ENCODE assay signal across 34 cellular contexts in genomic region chr14:94370524-94370910, GRCh38. TPM values are rescaled to one million over a fixed set of nuclear protein-coding genes. Genes with fewer than 3 reads are reported as not detected.
"Had no signal": no experiment of that assay in that cellular context is flagged by ENCODE, and none has a peak within 500 bp of the region (broad histone marks: within the 10 kb centered on the region; RNA-seq: fewer than 3 reads in every experiment).

No MANE protein-coding gene starts in this region.

- H3K9me3 ChIP-seq: heart left ventricle, left lung, psoas muscle, stomach, tibial nerve had no signal

- H3K36me3 Mint-ChIP-seq: activated naive CD4-positive, alpha-beta T cell treated with anti-CD3 and anti-CD28 coated beads, Interleukin-2, amount 10 ng/mL, durations not matched to agents 7 days and 5 days; immature natural killer cell; naive B cell; stimulated activated naive B cell treated with anti-CD40 and anti-IgM and Interleukin-4, amounts not matched to agents 10 μg/mL and 1 μg/mL and 100 μg/mL, for 72 hours had no signal

- H3K36me3 ChIP-seq: brain microvascular endothelial cell, heart left ventricle, left lung, stomach, tibial nerve had no signal

- H3K27ac Mint-ChIP-seq: activated B cell treated with CpG ODN at 0.5 μM for 24 hours; activated naive CD4-positive, alpha-beta T cell treated with anti-CD3 and anti-CD28 coated beads, Interleukin-2, amount 10 ng/mL, durations not matched to agents 7 days and 5 days; activated T-cell treated with anti-CD3 and anti-CD28 coated beads, Interleukin-2, amount 50 U/mL, for 72 hours; endodermal cell; immature natural killer cell; naive B cell; nephron progenitor cell; stimulated activated naive B cell treated with anti-CD40 and anti-IgM and Interleukin-4, amounts not matched to agents 10 μg/mL and 1 μg/mL and 100 μg/mL, for 72 hours had no signal

- H3K4me1 Mint-ChIP-seq: activated B cell treated with CpG ODN at 0.5 μM for 24 hours; activated naive CD4-positive, alpha-beta T cell treated with anti-CD3 and anti-CD28 coated beads, Interleukin-2, amount 10 ng/mL, durations not matched to agents 7 days and 5 days; immature natural killer cell; naive B cell; stimulated activated naive B cell treated with anti-CD40 and anti-IgM and Interleukin-4, amounts not matched to agents 10 μg/mL and 1 μg/mL and 100 μg/mL, for 72 hours had no signal

- H3K27me3 Mint-ChIP-seq: stimulated activated naive B cell treated with anti-CD40 and anti-IgM and Interleukin-4, amounts not matched to agents 10 μg/mL and 1 μg/mL and 100 μg/mL, for 72 hours had no signal

- ATAC-seq: activated T-cell treated with anti-CD3 and anti-CD28 coated beads, Interleukin-2, amount 50 U/mL, for 72 hours; esophagus mucosa; heart left ventricle; left lung; psoas muscle; SK-N-SH treated with all-trans-retinoic acid at 6 μM for 48 hours; stimulated activated naive B cell treated with anti-CD40 and anti-IgM and Interleukin-4, amounts not matched to agents 10 μg/mL and 1 μg/mL and 100 μg/mL, for 72 hours had no signal

- H3K79me2 ChIP-seq: parathyroid adenoma had no signal

- FAIRE-seq: astrocyte had no signal

- H3K4me3 Mint-ChIP-seq: activated B cell treated with CpG ODN at 0.5 μM for 24 hours; activated naive CD4-positive, alpha-beta T cell treated with anti-CD3 and anti-CD28 coated beads, Interleukin-2, amount 10 ng/mL, durations not matched to agents 7 days and 5 days; activated T-cell treated with anti-CD3 and anti-CD28 coated beads, Interleukin-2, amount 50 U/mL, for 72 hours; endodermal cell; immature natural killer cell; naive B cell; nephron progenitor cell; stimulated activated naive B cell treated with anti-CD40 and anti-IgM and Interleukin-4, amounts not matched to agents 10 μg/mL and 1 μg/mL and 100 μg/mL, for 72 hours had no signal

- H3K4me1 ChIP-seq: heart left ventricle, parathyroid adenoma, psoas muscle, stomach had no signal

- H3K9me3 Mint-ChIP-seq: activated B cell treated with CpG ODN at 0.5 μM for 24 hours; activated naive CD4-positive, alpha-beta T cell treated with anti-CD3 and anti-CD28 coated beads, Interleukin-2, amount 10 ng/mL, durations not matched to agents 7 days and 5 days; activated T-cell treated with anti-CD3 and anti-CD28 coated beads, Interleukin-2, amount 50 U/mL, for 72 hours; endodermal cell; immature natural killer cell; naive B cell; nephron progenitor cell; stimulated activated naive B cell treated with anti-CD40 and anti-IgM and Interleukin-4, amounts not matched to agents 10 μg/mL and 1 μg/mL and 100 μg/mL, for 72 hours had no signal

- H3K9ac ChIP-seq: parathyroid adenoma had no signal

- H2AFZ ChIP-seq: parathyroid adenoma had no signal

- DNase-seq: activated B cell treated with CpG ODN at 0.5 μM for 24 hours; activated CD4-positive, alpha-beta T cell treated with anti-CD3 and anti-CD28 coated beads for 4 hours; activated CD4-positive, alpha-beta T cell treated with anti-CD3 and anti-CD28 coated beads, Interleukin-2, amount 50 U/mL, for 4 hours; activated naive CD4-positive, alpha-beta T cell treated with anti-CD3 and anti-CD28 coated beads, Interleukin-2, amount 10 ng/mL, durations not matched to agents 7 days and 5 days; activated T-cell treated with anti-CD3 and anti-CD28 coated beads for 4 hours; activated T-cell treated with anti-CD3 and anti-CD28 coated beads, Interleukin-2, amount 50 U/mL, for 72 hours; amniotic stem cell; brain microvascular endothelial cell; caudate nucleus; foreskin fibroblast; heart left ventricle; hypothalamus; immature natural killer cell; kidney glomerular epithelial cell; naive B cell; nephron progenitor cell; occipital lobe; psoas muscle; stimulated activated CD4-positive, alpha-beta T cell treated with anti-CD3 and anti-CD28 coated beads, Interleukin-1b, Interleukin-23, amount 100 ng/mL, for 48 hours; stimulated activated naive B cell treated with anti-CD40 and anti-IgM and Interleukin-4, amounts not matched to agents 10 μg/mL and 1 μg/mL and 100 μg/mL, for 72 hours; stomach had no signal

- H3K4me2 ChIP-seq: smooth muscle cell had no signal

- H3K4me3 ChIP-seq: heart left ventricle, left lung, lung, psoas muscle, smooth muscle cell, stomach, tibial nerve had no signal

- H3K27me3 ChIP-seq: brain microvascular endothelial cell, left lung, tibial nerve had no signal

- H3K27ac ChIP-seq: brain microvascular endothelial cell, heart left ventricle, left lung, parathyroid adenoma, psoas muscle, stomach, tibial nerve had no signal

RNA-seq across cellular contexts. Expression of gene SERPINA2, which starts 4.0 kb away (rescaled TPM):
- total RNA-seq: activated B cell treated with CpG ODN at 0.5 μM for 24 hours; activated T-cell treated with anti-CD3 and anti-CD28 coated beads, Interleukin-2, amount 50 U/mL, for 72 hours; astrocyte; chondrocyte; endodermal cell; esophagus mucosa; heart left ventricle; left lung; lung; occipital lobe; psoas muscle; smooth muscle cell; stomach; T-helper 2 cell treated with Interferon-gamma antibody and Interleukin-4, amounts not matched to agents 100 ng/mL and 5 ng/mL, for 36 hours; temporal lobe; tibial nerve; urinary bladder had no signal
- polyA plus RNA-seq: heart left ventricle, immature natural killer cell, psoas muscle, smooth muscle cell, stomach, urinary bladder had no signal

RNA-seq across cellular contexts. Expression of gene SERPINA6, which starts 47.4 kb away (rescaled TPM):
- total RNA-seq: activated B cell treated with CpG ODN at 0.5 μM for 24 hours; activated T-cell treated with anti-CD3 and anti-CD28 coated beads, Interleukin-2, amount 50 U/mL, for 72 hours; astrocyte; chondrocyte; endodermal cell; esophagus mucosa; heart left ventricle; left lung; occipital lobe; psoas muscle; smooth muscle cell; stomach; T-helper 2 cell treated with Interferon-gamma antibody and Interleukin-4, amounts not matched to agents 100 ng/mL and 5 ng/mL, for 36 hours; temporal lobe; urinary bladder had no signal
- polyA plus RNA-seq: heart left ventricle, immature natural killer cell, psoas muscle, smooth muscle cell had no signal
